In the genomic region with DNA sequence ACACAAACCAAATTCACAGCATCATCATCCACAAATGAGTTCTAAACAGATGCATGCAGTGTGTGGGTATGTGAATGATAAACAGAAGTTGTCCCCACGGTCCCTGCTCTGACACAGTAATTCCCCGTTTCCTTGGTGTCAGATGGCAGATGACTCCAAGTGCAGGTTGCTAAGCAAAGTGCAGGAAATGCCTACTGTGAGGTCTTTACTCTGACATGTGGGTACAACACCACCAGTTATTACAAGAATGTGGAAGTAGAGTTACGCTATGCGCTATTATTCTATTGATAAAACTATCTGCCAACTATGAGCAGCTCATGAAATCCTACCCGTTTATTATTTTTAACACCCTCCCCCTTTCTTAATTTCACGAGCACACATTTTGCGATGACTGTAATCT, we compare ENCODE assay signal across 18 cellular contexts.
A peak's percentile ranks its signal among the peaks of the same experiment; 100 is the strongest.
DNase-seq lines count a peak whose midpoint lies in the region; ATAC-seq and TF ChIP-seq lines count a peak whose summit lies in the region.
"Had no signal": no experiment of that assay in that cellular context is flagged by ENCODE, and none has a peak within 500 bp of the region (broad histone marks: within the 10 kb centered on the region; RNA-seq: fewer than 3 reads in every experiment).

No MANE protein-coding gene starts in this region.

- ATAC-seq in SK-N-SH treated with all-trans-retinoic acid at 6 μM for 48 hours (peak; percentile 78), HG03457 (IDR thresholded peaks at IDR 0.05; ENCODE audit: unreplicated experiment) (no peak), HG02678 (IDR thresholded peaks at IDR 0.05; ENCODE audit: unreplicated experiment) (no peak), HG03469 (IDR thresholded peaks at IDR 0.05; ENCODE audit: unreplicated experiment) (no peak)
- ATAC-seq: HCT116, heart right ventricle had no signal

- H3K27me3 ChIP-seq in H7 (ENCODE audit: control insufficient read depth, insufficient read depth, low read length), result no peaks in the 10 kb centered on the region
- H3K27me3 ChIP-seq: esophagus squamous epithelium had no signal

- no peaks in the 10 kb centered on the region; the same call in 1 of the 2 replicates for H3K36me3 ChIP-seq in H7 (replicated peaks; ENCODE audit: control insufficient read depth, insufficient read depth, low read length)
- H3K36me3 ChIP-seq: esophagus squamous epithelium, heart right ventricle, thoracic aorta had no signal

- H3K4me3 ChIP-seq in AG10803 (ENCODE audit: low read length) (no peak overlapping the region), H7 (ENCODE audit: insufficient read depth, low read depth, low read length) (no peak overlapping the region)
- H3K4me3 ChIP-seq: esophagus squamous epithelium, heart right ventricle, smooth muscle cell, thoracic aorta had no signal

- no peak for TF ChIP-seq CTCF in AG10803 (conservative IDR thresholded peaks at IDR 0.05; ENCODE audit: low read length)

- DNase-seq in AG10803 (ENCODE audit: low read depth), result peak; percentile 72
- DNase-seq in H7, result peak; percentile 23
- peak; percentile 56 for DNase-seq in iPS-NIHi11 (ENCODE audit: low spot score)
- no peak for DNase-seq in activated CD4-positive, alpha-beta T cell treated with anti-CD3 and anti-CD28 coated beads for 1 hour
- DNase-seq: activated naive CD4-positive, alpha-beta T cell treated with anti-CD3 and anti-CD28 coated beads for 36 hours; activated T-cell treated with anti-CD3 and anti-CD28 coated beads for 4 hours; Caco-2; esophagus squamous epithelium; heart right ventricle; kidney glomerular epithelial cell; SHP77 treated with DMSO at 0.1 percent for 48 hours had no signal

TF ChIP-seq in SK-N-SH treated with all-trans-retinoic acid at 6 μM for 48 hours, 23 proteins besides CTCF, POLR2A, EP300 and RAD21:
- TF ChIP-seq, protein P1, sequence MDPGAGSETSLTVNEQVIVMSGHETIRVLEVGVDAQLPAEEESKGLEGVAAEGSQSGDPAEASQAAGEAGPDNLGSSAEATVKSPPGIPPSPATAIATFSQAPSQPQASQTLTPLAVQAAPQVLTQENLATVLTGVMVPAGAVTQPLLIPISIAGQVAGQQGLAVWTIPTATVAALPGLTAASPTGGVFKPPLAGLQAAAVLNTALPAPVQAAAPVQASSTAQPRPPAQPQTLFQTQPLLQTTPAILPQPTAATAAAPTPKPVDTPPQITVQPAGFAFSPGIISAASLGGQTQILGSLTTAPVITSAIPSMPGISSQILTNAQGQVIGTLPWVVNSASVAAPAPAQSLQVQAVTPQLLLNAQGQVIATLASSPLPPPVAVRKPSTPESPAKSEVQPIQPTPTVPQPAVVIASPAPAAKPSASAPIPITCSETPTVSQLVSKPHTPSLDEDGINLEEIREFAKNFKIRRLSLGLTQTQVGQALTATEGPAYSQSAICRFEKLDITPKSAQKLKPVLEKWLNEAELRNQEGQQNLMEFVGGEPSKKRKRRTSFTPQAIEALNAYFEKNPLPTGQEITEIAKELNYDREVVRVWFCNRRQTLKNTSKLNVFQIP (CRISPR knock-in tag; IDR thresholded peaks at IDR 0.05; ENCODE audit: borderline replicate concordance, low read depth), result no peak
- no peak for TF ChIP-seq BACH2 (CRISPR knock-in tag; IDR thresholded peaks at IDR 0.05; ENCODE audit: borderline replicate concordance)
- TF ChIP-seq ZNF565 (CRISPR knock-in tag; conservative IDR thresholded peaks at IDR 0.05; ENCODE audit: low read depth), result no peak
- no peak for TF ChIP-seq ARNTL (CRISPR knock-in tag; IDR thresholded peaks at IDR 0.05; ENCODE audit: borderline replicate concordance, low read depth)
- no peak for TF ChIP-seq ZNF8 (CRISPR knock-in tag; IDR thresholded peaks at IDR 0.05)
- no peak for TF ChIP-seq TOX (CRISPR knock-in tag; IDR thresholded peaks at IDR 0.05; ENCODE audit: borderline replicate concordance)
- TF ChIP-seq, protein P2, sequence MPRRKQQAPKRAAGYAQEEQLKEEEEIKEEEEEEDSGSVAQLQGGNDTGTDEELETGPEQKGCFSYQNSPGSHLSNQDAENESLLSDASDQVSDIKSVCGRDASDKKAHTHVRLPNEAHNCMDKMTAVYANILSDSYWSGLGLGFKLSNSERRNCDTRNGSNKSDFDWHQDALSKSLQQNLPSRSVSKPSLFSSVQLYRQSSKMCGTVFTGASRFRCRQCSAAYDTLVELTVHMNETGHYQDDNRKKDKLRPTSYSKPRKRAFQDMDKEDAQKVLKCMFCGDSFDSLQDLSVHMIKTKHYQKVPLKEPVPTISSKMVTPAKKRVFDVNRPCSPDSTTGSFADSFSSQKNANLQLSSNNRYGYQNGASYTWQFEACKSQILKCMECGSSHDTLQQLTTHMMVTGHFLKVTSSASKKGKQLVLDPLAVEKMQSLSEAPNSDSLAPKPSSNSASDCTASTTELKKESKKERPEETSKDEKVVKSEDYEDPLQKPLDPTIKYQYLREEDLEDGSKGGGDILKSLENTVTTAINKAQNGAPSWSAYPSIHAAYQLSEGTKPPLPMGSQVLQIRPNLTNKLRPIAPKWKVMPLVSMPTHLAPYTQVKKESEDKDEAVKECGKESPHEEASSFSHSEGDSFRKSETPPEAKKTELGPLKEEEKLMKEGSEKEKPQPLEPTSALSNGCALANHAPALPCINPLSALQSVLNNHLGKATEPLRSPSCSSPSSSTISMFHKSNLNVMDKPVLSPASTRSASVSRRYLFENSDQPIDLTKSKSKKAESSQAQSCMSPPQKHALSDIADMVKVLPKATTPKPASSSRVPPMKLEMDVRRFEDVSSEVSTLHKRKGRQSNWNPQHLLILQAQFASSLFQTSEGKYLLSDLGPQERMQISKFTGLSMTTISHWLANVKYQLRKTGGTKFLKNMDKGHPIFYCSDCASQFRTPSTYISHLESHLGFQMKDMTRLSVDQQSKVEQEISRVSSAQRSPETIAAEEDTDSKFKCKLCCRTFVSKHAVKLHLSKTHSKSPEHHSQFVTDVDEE (CRISPR knock-in tag; IDR thresholded peaks at IDR 0.05), result no peak
- TF ChIP-seq CSDC2 (CRISPR knock-in tag; IDR thresholded peaks at IDR 0.05), result no peak
- TF ChIP-seq ESRRG (CRISPR knock-in tag; IDR thresholded peaks at IDR 0.05), result no peak
- TF ChIP-seq ISL1 (CRISPR knock-in tag; IDR thresholded peaks at IDR 0.05), result no peak
- TF ChIP-seq ZFP30 (CRISPR knock-in tag; IDR thresholded peaks at IDR 0.05), result no peak
- no peak for TF ChIP-seq RARB (CRISPR knock-in tag; IDR thresholded peaks at IDR 0.05)
- no peak for TF ChIP-seq PPARA (CRISPR knock-in tag; IDR thresholded peaks at IDR 0.05; ENCODE audit: borderline replicate concordance)
- TF ChIP-seq GLIS3 (CRISPR knock-in tag; IDR thresholded peaks at IDR 0.05), result no peak
- TF ChIP-seq, protein P3, sequence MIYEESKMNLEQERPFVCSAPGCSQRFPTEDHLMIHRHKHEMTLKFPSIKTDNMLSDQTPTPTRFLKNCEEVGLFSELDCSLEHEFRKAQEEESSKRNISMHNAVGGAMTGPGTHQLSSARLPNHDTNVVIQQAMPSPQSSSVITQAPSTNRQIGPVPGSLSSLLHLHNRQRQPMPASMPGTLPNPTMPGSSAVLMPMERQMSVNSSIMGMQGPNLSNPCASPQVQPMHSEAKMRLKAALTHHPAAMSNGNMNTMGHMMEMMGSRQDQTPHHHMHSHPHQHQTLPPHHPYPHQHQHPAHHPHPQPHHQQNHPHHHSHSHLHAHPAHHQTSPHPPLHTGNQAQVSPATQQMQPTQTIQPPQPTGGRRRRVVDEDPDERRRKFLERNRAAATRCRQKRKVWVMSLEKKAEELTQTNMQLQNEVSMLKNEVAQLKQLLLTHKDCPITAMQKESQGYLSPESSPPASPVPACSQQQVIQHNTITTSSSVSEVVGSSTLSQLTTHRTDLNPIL (CRISPR knock-in tag; IDR thresholded peaks at IDR 0.05; ENCODE audit: low read depth), result no peak
- no peak for TF ChIP-seq ZC3H10 (CRISPR knock-in tag; IDR thresholded peaks at IDR 0.05)
- no peak for TF ChIP-seq TCF4 (CRISPR knock-in tag; IDR thresholded peaks at IDR 0.05; ENCODE audit: borderline replicate concordance)
- no peak for TF ChIP-seq OSR1 (CRISPR knock-in tag; IDR thresholded peaks at IDR 0.05)
TF ChIP-seq in SK-N-SH treated with all-trans-retinoic acid at 6 μM for 48 hours: peak in this region for 0.
